Comparison of ENCODE assay signal across 8 cellular contexts in genomic region chr12:120686151-120686689, GRCh38. TPM values are rescaled to one million over a fixed set of nuclear protein-coding genes. Genes with fewer than 3 reads are reported as not detected.
DNase-seq lines count a peak whose midpoint lies in the region; ATAC-seq and FAIRE-seq lines count a peak whose summit lies in the region.

No MANE protein-coding gene starts in this region.

- WGBS in mesodermal cell (ENCODE audit: insufficient coverage in 2 of 2), 2 experiments: 0% methylated on average over 38 to 44 of the region's 46 CpGs

- DNase-seq in COLO829 (ENCODE audit: low spot score) (peak; percentile 92), HTR-8/SVneo (ENCODE audit: insufficient read length, low spot score) (peak; percentile 96), NOMO-1 treated with DMSO at 0.1 percent for 48 hours (lab: John Stamatoyannopoulos, UW; ENCODE audit: unreplicated experiment) (peak; percentile 97)
- DNase-seq in activated CD8-positive, alpha-beta memory T cell treated with anti-CD3 and anti-CD28 coated beads, Interleukin-2, amount 50 U/mL, for 1 hour (ENCODE audit: extremely low read depth): peak; percentile 95
- DNase-seq in stimulated activated CD8-positive, alpha-beta memory T cell treated with anti-CD3 and anti-CD28 coated beads, Interleukin-15, amount 100 ng/mL, for 4 hours (ENCODE audit: low read depth in 2 of 2): peak; percentile 95

- H3K4me3 ChIP-seq in mesodermal cell (ENCODE audit: extremely low read depth, insufficient read depth, low read length, poor library complexity, severe bottlenecking): peak overlapping the region; percentile 91

- peak; percentile 52 for ATAC-seq in GM21367 (IDR thresholded peaks at IDR 0.05; ENCODE audit: unreplicated experiment)

- no peaks in the 10 kb centered on the region for H3K9me3 ChIP-seq in mesodermal cell (ENCODE audit: control insufficient read depth, low read length)

- no peaks in the 10 kb centered on the region for H3K36me3 ChIP-seq in mesodermal cell (ENCODE audit: control insufficient read depth, insufficient read depth, low read length)

- H3K27ac ChIP-seq in mesodermal cell (ENCODE audit: low read depth, low read length, severe bottlenecking): peak overlapping the region; percentile 96

- H3K4me1 ChIP-seq in mesodermal cell (ENCODE audit: control insufficient read depth, insufficient read depth, low read length, poor library complexity, severe bottlenecking): peaks cover 11% of the 10 kb centered on the region

- FAIRE-seq in HTR-8/SVneo (lab: Jason Lieb, UNC): peak; percentile 90
- FAIRE-seq in endometrium (lab: Jason Lieb, UNC): peak; percentile 4

RNA-seq across cellular contexts. Expression of gene MLEC, which starts 0.7 kb away (rescaled TPM):
- polyA plus RNA-seq in mesodermal cell (2013, experiment 1 of 2): 76.2 TPM
- polyA plus RNA-seq in mesodermal cell (2013, experiment 2 of 2): 71.4 TPM

RNA-seq across cellular contexts. Expression of gene UNC119B, which starts 24.0 kb away (rescaled TPM):
- 32.3 TPM for polyA plus RNA-seq in mesodermal cell (2013, experiment 1 of 2)
- 32.0 TPM for polyA plus RNA-seq in mesodermal cell (2013, experiment 2 of 2)

RNA-seq across cellular contexts. Expression of gene ACADS, which starts 39.4 kb away (rescaled TPM):
- polyA plus RNA-seq in mesodermal cell (2013, experiment 1 of 2): 9.3 TPM
- polyA plus RNA-seq in mesodermal cell (2013, experiment 2 of 2): 7.4 TPM

RNA-seq across cellular contexts. Expression of gene CABP1, which starts 45.8 kb away (rescaled TPM):
- polyA plus RNA-seq in mesodermal cell (2013, experiment 1 of 2): 0.66 TPM
- 0.35 TPM for polyA plus RNA-seq in mesodermal cell (2013, experiment 2 of 2)

Comparison
In these comparisons a context has a peak if more than half of its experiments do, and no peak if none do; other contexts are left out.
1. Peak in every context shown above with its lines: DNase-seq, ATAC-seq, H3K4me3 ChIP-seq and H3K27ac ChIP-seq.